29 cellular contexts compared by ENCODE assay signal in the genomic region with DNA sequence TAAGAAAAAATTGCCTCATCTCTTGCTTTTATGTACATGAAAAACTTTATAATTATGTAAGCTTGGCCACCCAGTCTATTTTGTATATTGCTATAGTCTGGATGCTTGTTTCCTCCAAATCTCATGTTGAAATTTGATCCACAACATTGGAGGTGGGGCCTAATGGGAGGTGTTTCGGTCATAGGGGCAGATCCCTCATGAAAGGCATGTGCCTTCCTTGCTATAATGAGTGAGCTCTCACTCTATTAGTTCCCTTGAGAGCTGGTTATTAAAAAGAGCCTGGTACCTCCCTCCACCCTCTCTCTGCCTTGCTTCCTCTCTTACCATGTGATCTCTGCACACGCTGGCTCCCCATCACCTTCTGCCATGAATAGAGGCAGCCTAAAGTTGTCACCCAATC.
A peak's percentile ranks its signal among the peaks of the same experiment; 100 is the strongest.
DNase-seq lines count a peak whose midpoint lies in the region; ATAC-seq, FAIRE-seq and TF ChIP-seq lines count a peak whose summit lies in the region.
"Had no signal": no experiment of that assay in that cellular context is flagged by ENCODE, and none has a peak within 500 bp of the region (broad histone marks: within the 10 kb centered on the region; RNA-seq: fewer than 3 reads in every experiment).

No MANE protein-coding gene starts in this region.

- peak overlapping the region; percentile 78 for H3K27ac Mint-ChIP-seq in nephron progenitor cell
- H3K27ac Mint-ChIP-seq: activated CD4-positive, alpha-beta memory T cell treated with anti-CD3 and anti-CD28 coated beads, Interleukin-2, amount 10 ng/mL, durations not matched to agents 7 days and 5 days; activated naive CD4-positive, alpha-beta T cell treated with anti-CD3 and anti-CD28 coated beads, Interleukin-2, amount 50 U/mL, for 24 hours; activated T-helper 2 cell treated with anti-CD3 and anti-CD28 coated beads, Interferon-gamma antibody, Interleukin-2, Interleukin-4, amounts not matched to agents 10 μg/mL and 5 μg/mL and 100 μg/mL, durations not matched to agents 14 hours and 24 hours and 36 hours; CD8-positive, alpha-beta memory T cell; immature natural killer cell had no signal

- H4K20me1 ChIP-seq in KMS-11 (ENCODE audit: insufficient read depth) (no peaks in the 10 kb centered on the region), osteoblast (ENCODE audit: insufficient read depth, low read length) (no peaks in the 10 kb centered on the region)

- no peaks in the 10 kb centered on the region for H3K36me3 Mint-ChIP-seq in nephron progenitor cell (ENCODE audit: low read depth)
- H3K36me3 Mint-ChIP-seq: activated naive CD4-positive, alpha-beta T cell treated with anti-CD3 and anti-CD28 coated beads, Interleukin-2, amount 50 U/mL, for 24 hours; CD8-positive, alpha-beta memory T cell had no signal

- H3K36me3 ChIP-seq in KMS-11 (ENCODE audit: insufficient read depth) (no peaks in the 10 kb centered on the region), ectodermal cell (ENCODE audit: control insufficient read depth, insufficient read depth, low read length) (no peaks in the 10 kb centered on the region), osteoblast (ENCODE audit: insufficient read depth, low read length) (no peaks in the 10 kb centered on the region), gastrocnemius medialis (no peaks in the 10 kb centered on the region)
- H3K36me3 ChIP-seq: BE2C, breast epithelium, SJCRH30 had no signal

- H3K9me3 Mint-ChIP-seq in nephron progenitor cell: peaks cover 7% of the 10 kb centered on the region

- H3K4me2 ChIP-seq in KMS-11: no peak overlapping the region
- H3K4me2 ChIP-seq in osteoblast (ENCODE audit: insufficient read depth, low read length): no peak overlapping the region

- H3K27ac ChIP-seq in KMS-11: peak overlapping the region; percentile 99; the same call in 1 of the 2 replicates
- peak overlapping the region; percentile 60 for H3K27ac ChIP-seq in ectodermal cell (ENCODE audit: insufficient read depth, low read depth, low read length, poor library complexity, severe bottlenecking)
- no peak overlapping the region for H3K27ac ChIP-seq in osteoblast (ENCODE audit: low read depth, low read length)
- H3K27ac ChIP-seq in gastrocnemius medialis: no peak overlapping the region
- H3K27ac ChIP-seq: breast epithelium, foreskin keratinocyte, SJCRH30, testis had no signal

- TF ChIP-seq POLR2A in GM12891 (IDR thresholded peaks at IDR 0.05; ENCODE audit: low read depth, low read length) (no peak), gastrocnemius medialis (IDR thresholded peaks at IDR 0.05) (no peak)

- no peak overlapping the region for H3K4me3 ChIP-seq in KMS-11 (IDR thresholded peaks at IDR 0.05; ENCODE audit: insufficient read depth, low read depth, low read length)
- no peak overlapping the region for H3K4me3 ChIP-seq in ectodermal cell (ENCODE audit: insufficient read depth, low read depth, low read length)
- H3K4me3 ChIP-seq in osteoblast (ENCODE audit: insufficient read depth, low read length): no peak overlapping the region
- no peak overlapping the region for H3K4me3 ChIP-seq in gastrocnemius medialis
- H3K4me3 ChIP-seq: breast epithelium, SJCRH30, testis had no signal

- in situ Hi-C loops in gastrocnemius medialis (cut with MboI; ENCODE audit: low sequenced_read_pairs in 4 of 4): no loop called here

- no peaks in the 10 kb centered on the region for H3K27me3 Mint-ChIP-seq in nephron progenitor cell (ENCODE audit: low read depth, poor library complexity)
- H3K27me3 Mint-ChIP-seq: activated CD4-positive, alpha-beta memory T cell treated with anti-CD3 and anti-CD28 coated beads, Interleukin-2, amount 10 ng/mL, durations not matched to agents 7 days and 5 days; activated naive CD4-positive, alpha-beta T cell treated with anti-CD3 and anti-CD28 coated beads, Interleukin-2, amount 50 U/mL, for 24 hours; CD8-positive, alpha-beta memory T cell had no signal

- H3K9me3 ChIP-seq in ectodermal cell (ENCODE audit: control insufficient read depth, low read length) (no peaks in the 10 kb centered on the region), osteoblast (ENCODE audit: low read depth, low read length) (no peaks in the 10 kb centered on the region), gastrocnemius medialis (no peaks in the 10 kb centered on the region)
- H3K9me3 ChIP-seq: BE2C, breast epithelium, SJCRH30, testis had no signal

- intact Hi-C loops in gastrocnemius medialis (cut with DNase I; ENCODE audit: low total_unique reads): no loop called here

- DNase-seq in ELF-1 (ENCODE audit: low read depth, low spot score): peak; percentile 81
- peak; percentile 8 for DNase-seq in nephron progenitor cell
- no peak for DNase-seq in osteoblast (ENCODE audit: insufficient read length, low spot score, missing footprints)
- no peak for DNase-seq in GM12891 (ENCODE audit: insufficient read length, low spot score)
- no peak for DNase-seq in gastrocnemius medialis
- DNase-seq: ACHN; activated CD4-positive, alpha-beta memory T cell treated with anti-CD3 and anti-CD28 coated beads, Interleukin-2, amount 10 ng/mL, durations not matched to agents 7 days and 5 days; activated CD8-positive, alpha-beta memory T cell treated with anti-CD3 and anti-CD28 coated beads, Interleukin-2, amount 50 U/mL, for 48 hours; amygdala; BE2C; CD8-positive, alpha-beta memory T cell; DMS153; foreskin keratinocyte; immature natural killer cell; NCI-H146; NCI-H510A treated with DMSO at 0.1 percent for 48 hours; stimulated activated naive CD8-positive, alpha-beta T cell treated with anti-CD3 and anti-CD28 coated beads, Interleukin-15, Interleukin-2, amounts not matched to agents 100 U/mL and 50 U/mL, for 24 hours; T-helper 1 cell; testis had no signal

- no peak for ATAC-seq in gastrocnemius medialis
- ATAC-seq: esophagus mucosa; foreskin keratinocyte; HCT116; left lobe of liver; stimulated activated naive CD8-positive, alpha-beta T cell treated with anti-CD3 and anti-CD28 coated beads, Interleukin-15, Interleukin-2, amounts not matched to agents 100 U/mL and 50 U/mL, for 24 hours had no signal

- no peak overlapping the region for H3K9ac ChIP-seq in KMS-11

- TF ChIP-seq CTCF in KMS-11 (conservative IDR thresholded peaks at IDR 0.05; ENCODE audit: low read depth, low read length) (no peak), nephron progenitor cell (IDR thresholded peaks at IDR 0.05) (no peak), osteoblast (IDR thresholded peaks at IDR 0.05; ENCODE audit: extremely low read depth, low read depth, low read length) (no peak), gastrocnemius medialis (IDR thresholded peaks at IDR 0.05 in 4 of 5, conservative IDR thresholded peaks at IDR 0.05 in 1 of 5) (no peak)

- H3K27me3 ChIP-seq in KMS-11 (ENCODE audit: insufficient read depth, low read depth): no peaks in the 10 kb centered on the region
- peaks cover 22% of the 10 kb centered on the region for H3K27me3 ChIP-seq in ectodermal cell (ENCODE audit: control insufficient read depth, insufficient read depth, low read length, poor library complexity, severe bottlenecking)
- H3K27me3 ChIP-seq in osteoblast (ENCODE audit: insufficient read depth, low read length): no peaks in the 10 kb centered on the region
- no peaks in the 10 kb centered on the region for H3K27me3 ChIP-seq in gastrocnemius medialis
- H3K27me3 ChIP-seq: BE2C, breast epithelium, foreskin keratinocyte, SJCRH30, testis had no signal

- no peak for FAIRE-seq in GM12891 (lab: Jason Lieb, UNC)
- FAIRE-seq: G401.6 had no signal

- H3K79me2 ChIP-seq in KMS-11 (ENCODE audit: insufficient read depth, low read depth) (no peaks in the 10 kb centered on the region), osteoblast (ENCODE audit: insufficient read depth, low read length) (no peaks in the 10 kb centered on the region)

- H3K4me1 ChIP-seq in KMS-11 (ENCODE audit: low read depth, poor library complexity, severe bottlenecking) (peaks cover 42% of the 10 kb centered on the region), ectodermal cell (ENCODE audit: control insufficient read depth, insufficient read depth, low read length) (peaks cover 30% of the 10 kb centered on the region), osteoblast (ENCODE audit: insufficient read depth, low read length) (no peaks in the 10 kb centered on the region), gastrocnemius medialis (no peaks in the 10 kb centered on the region)
- H3K4me1 ChIP-seq: BE2C, breast epithelium, foreskin keratinocyte, SJCRH30, testis had no signal

- peak overlapping the region; percentile 7 for H3K4me3 Mint-ChIP-seq in nephron progenitor cell
- H3K4me3 Mint-ChIP-seq: activated CD4-positive, alpha-beta memory T cell treated with anti-CD3 and anti-CD28 coated beads, Interleukin-2, amount 10 ng/mL, durations not matched to agents 7 days and 5 days; activated naive CD4-positive, alpha-beta T cell treated with anti-CD3 and anti-CD28 coated beads, Interleukin-2, amount 50 U/mL, for 24 hours; CD8-positive, alpha-beta memory T cell; immature natural killer cell had no signal

- WGBS in ectodermal cell, 2 experiments: 3% methylated on average over 2 of the region's 2 CpGs

- peaks cover 50% of the 10 kb centered on the region for H3K4me1 Mint-ChIP-seq in nephron progenitor cell
- H3K4me1 Mint-ChIP-seq: activated naive CD4-positive, alpha-beta T cell treated with anti-CD3 and anti-CD28 coated beads, Interleukin-2, amount 50 U/mL, for 24 hours; CD8-positive, alpha-beta memory T cell had no signal

- H2AFZ ChIP-seq in KMS-11 (ENCODE audit: low read depth): peak overlapping the region; percentile 54; the same call in 1 of the 2 replicates
- H2AFZ ChIP-seq in osteoblast (ENCODE audit: low read length): no peak overlapping the region

TF ChIP-seq in GM12891, 5 proteins besides CTCF, POLR2A, EP300 and RAD21:
- TF ChIP-seq TAF1 (IDR thresholded peaks at IDR 0.05; ENCODE audit: low read depth, low read length) (no peak), SPI1 (IDR thresholded peaks at IDR 0.05; ENCODE audit: low read depth, low read length) (no peak), PAX5 (IDR thresholded peaks at IDR 0.05; ENCODE audit: insufficient read depth, low read length, severe bottlenecking) (no peak), POU2F2 (IDR thresholded peaks at IDR 0.05; ENCODE audit: low read depth, low read length) (no peak), POLR2AphosphoS5 (IDR thresholded peaks at IDR 0.05; ENCODE audit: low read depth, low read length) (no peak)
TF ChIP-seq in GM12891: peak in this region for 0.

Comparison
In these comparisons a context has a peak if more than half of its experiments do, and no peak if none do; other contexts are left out.
1. DNase-seq: peak in ELF-1 (single experiment) and nephron progenitor cell (single experiment); none in osteoblast (single experiment), GM12891 (single experiment) and gastrocnemius medialis (0 of 2).
2. H3K27ac ChIP-seq: peak in KMS-11 (single experiment) and ectodermal cell (single experiment); none in osteoblast (single experiment) and gastrocnemius medialis (0 of 4).